In the genomic region with DNA sequence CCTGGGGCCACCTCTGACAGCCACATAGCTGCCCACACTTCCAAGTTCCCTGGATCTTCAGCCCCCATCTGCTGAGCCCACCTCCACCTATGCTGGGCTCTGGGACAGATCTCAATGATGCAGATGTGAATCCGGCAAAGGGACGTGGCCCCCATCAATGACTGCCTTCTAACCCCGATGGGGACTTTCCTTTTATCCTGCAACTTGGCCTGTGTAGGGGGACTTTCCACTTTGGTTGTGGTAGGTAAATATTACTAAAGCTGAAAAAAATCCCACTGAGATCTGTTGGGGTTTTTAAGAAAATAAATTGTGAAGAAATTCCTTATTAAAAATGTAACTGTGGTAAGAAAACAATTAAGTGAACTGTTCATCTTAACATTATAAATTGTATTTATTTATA, we compare ENCODE assay signal across 22 cellular contexts. TPM values are rescaled to one million over a fixed set of nuclear protein-coding genes. Genes with fewer than 3 reads are reported as not detected.
DNase-seq lines count a peak whose midpoint lies in the region; TF ChIP-seq lines count a peak whose summit lies in the region.
"Had no signal": no experiment of that assay in that cellular context is flagged by ENCODE, and none has a peak within 500 bp of the region (broad histone marks: within the 10 kb centered on the region; RNA-seq: fewer than 3 reads in every experiment).

No MANE protein-coding gene starts in this region.

- DNase-seq in GM12865 (ENCODE audit: low read depth) (peak; percentile 68), GM20000 (ENCODE audit: low spot score) (peak; percentile 67), islet precursor cell (peak; percentile 19), germinal center (ENCODE audit: low spot score) (no peak), CD1c-positive myeloid dendritic cell (ENCODE audit: extremely low spot score) (no peak), NCI-H345 (lab: John Stamatoyannopoulos, UW) (no peak)
- DNase-seq: CD4-positive, alpha-beta T cell; H9; KBM-7; NCI-H1105 treated with DMSO at 0.1 percent for 48 hours; NCI-H2029; NCI-H446 treated with DMSO at 0.1 percent for 48 hours; NCI-H526; NCI-H82; Right ventricle myocardium superior; RPMI8226 had no signal

- TF ChIP-seq CTCF in GM12865 (IDR thresholded peaks at IDR 0.05; ENCODE audit: insufficient read depth, low read depth, low read length, missing control alignments) (no peak), GM20000 (IDR thresholded peaks at IDR 0.05; ENCODE audit: extremely low read depth, missing control alignments) (no peak)

- H3K27ac ChIP-seq in temporal lobe (ENCODE audit: low read depth, low read length): peak overlapping the region; percentile 75
- H3K27ac ChIP-seq: BLaER1, SJSA1 had no signal

- H3K4me3 ChIP-seq in GM12865 (ENCODE audit: low read depth, low read length): no peak overlapping the region
- H3K4me3 ChIP-seq: BLaER1, GM23338, SJSA1 had no signal

RNA-seq across cellular contexts. Expression of gene ASPDH, which starts 20.8 kb away (rescaled TPM):
- 0.98 TPM for total RNA-seq in temporal lobe
- total RNA-seq: CD4-positive, alpha-beta T cell; GM23338; H9; LHCN-M2; MCF 10A; Right ventricle myocardium superior; SJSA1 had no signal

RNA-seq across cellular contexts. Expression of gene JOSD2, which starts 23.5 kb away (rescaled TPM):
- total RNA-seq in temporal lobe: 6.1 TPM

RNA-seq across cellular contexts. Expression of gene LRRC4B, which starts 33.8 kb away (rescaled TPM):
- total RNA-seq in temporal lobe: 67.4 TPM
- total RNA-seq: CD4-positive, alpha-beta T cell; LHCN-M2; MCF 10A; SJSA1 had no signal

RNA-seq across cellular contexts. Expression of gene GARIN5A, which starts 57.8 kb away (rescaled TPM):
- 0.98 TPM for total RNA-seq in temporal lobe
- total RNA-seq: SJSA1 had no signal

RNA-seq across cellular contexts. Expression of gene EMC10, which starts 58.2 kb away (rescaled TPM):
- 56.3 TPM for total RNA-seq in temporal lobe

Comparison
In these comparisons a context has a peak if more than half of its experiments do, and no peak if none do; other contexts are left out.
1. DNase-seq: peak in GM12865 (single experiment), GM20000 (single experiment) and islet precursor cell (single experiment); none in germinal center (single experiment), CD1c-positive myeloid dendritic cell (single experiment) and NCI-H345 (single experiment).